ENCODE assay signal across 1 cellular context in genomic region chr15:58551764-58552504, GRCh38.
A peak's percentile ranks its signal among the peaks of the same experiment; 100 is the strongest.
TF ChIP-seq lines count a peak whose summit lies in the region.

No MANE protein-coding gene starts in this region.

TF ChIP-seq in HepG2, 621 proteins besides CTCF, POLR2A, EP300 and RAD21 (continued from another document and continues in another):
- TF ChIP-seq SALL2 (CRISPR knock-in tag; IDR thresholded peaks at IDR 0.05) = no peak
- peak; percentile 62; the same call in 1 of the 2 replicates for TF ChIP-seq CREM (IDR thresholded peaks at IDR 0.05)
- no peak for TF ChIP-seq CREM (CRISPR knock-in tag; IDR thresholded peaks at IDR 0.05)
- peak; percentile 35 for TF ChIP-seq ZNF781 (CRISPR knock-in tag; IDR thresholded peaks at IDR 0.05; ENCODE audit: borderline replicate concordance, not compliant biosample characterization)
- 0 out of 2 replicates have a peak, but pooled peaks have one; percentile 26 for TF ChIP-seq IRF2 (CRISPR knock-in tag; IDR thresholded peaks at IDR 0.05)
- TF ChIP-seq ZNF562 (CRISPR knock-in tag; IDR thresholded peaks at IDR 0.05; ENCODE audit: borderline replicate concordance) = no peak
- no peak for TF ChIP-seq FUBP1 (CRISPR knock-in tag; IDR thresholded peaks at IDR 0.05; ENCODE audit: borderline replicate concordance)
- TF ChIP-seq NBN (conservative IDR thresholded peaks at IDR 0.05) = no peak
- TF ChIP-seq RARA (CRISPR knock-in tag; IDR thresholded peaks at IDR 0.05) = peak; percentile 11; the same call in 1 of the 2 replicates
- no peak for TF ChIP-seq ZBTB39 (CRISPR knock-in tag; IDR thresholded peaks at IDR 0.05)
- no peak for TF ChIP-seq SYNCRIP (IDR thresholded peaks at IDR 0.05; ENCODE audit: insufficient read depth, low read depth, low read length)
- no peak for TF ChIP-seq ZNF225 (CRISPR knock-in tag; IDR thresholded peaks at IDR 0.05)
- TF ChIP-seq ZFP1 (CRISPR knock-in tag; IDR thresholded peaks at IDR 0.05) = no peak
- 0 out of 2 replicates have a peak, but pooled peaks have one; percentile 33 for TF ChIP-seq ZNF605 (CRISPR knock-in tag; IDR thresholded peaks at IDR 0.05)
- TF ChIP-seq SP2 (CRISPR knock-in tag; IDR thresholded peaks at IDR 0.05) = no peak
- TF ChIP-seq SRSF9 (IDR thresholded peaks at IDR 0.05; ENCODE audit: borderline replicate concordance, insufficient read depth, low read depth, low read length, poor library complexity, severe bottlenecking) = no peak
- TF ChIP-seq, protein P1, sequence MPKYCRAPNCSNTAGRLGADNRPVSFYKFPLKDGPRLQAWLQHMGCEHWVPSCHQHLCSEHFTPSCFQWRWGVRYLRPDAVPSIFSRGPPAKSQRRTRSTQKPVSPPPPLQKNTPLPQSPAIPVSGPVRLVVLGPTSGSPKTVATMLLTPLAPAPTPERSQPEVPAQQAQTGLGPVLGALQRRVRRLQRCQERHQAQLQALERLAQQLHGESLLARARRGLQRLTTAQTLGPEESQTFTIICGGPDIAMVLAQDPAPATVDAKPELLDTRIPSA (CRISPR knock-in tag; IDR thresholded peaks at IDR 0.05; ENCODE audit: borderline replicate concordance) = no peak
- TF ChIP-seq RFX5 (IDR thresholded peaks at IDR 0.05; ENCODE audit: low read depth, low read length) = no peak
- no peak for TF ChIP-seq CREB1 (IDR thresholded peaks at IDR 0.05)
- no peak for TF ChIP-seq CREB1 (CRISPR knock-in tag; IDR thresholded peaks at IDR 0.05)
- no peak for TF ChIP-seq ZNF230 (CRISPR knock-in tag; IDR thresholded peaks at IDR 0.05)
- TF ChIP-seq, protein P2, sequence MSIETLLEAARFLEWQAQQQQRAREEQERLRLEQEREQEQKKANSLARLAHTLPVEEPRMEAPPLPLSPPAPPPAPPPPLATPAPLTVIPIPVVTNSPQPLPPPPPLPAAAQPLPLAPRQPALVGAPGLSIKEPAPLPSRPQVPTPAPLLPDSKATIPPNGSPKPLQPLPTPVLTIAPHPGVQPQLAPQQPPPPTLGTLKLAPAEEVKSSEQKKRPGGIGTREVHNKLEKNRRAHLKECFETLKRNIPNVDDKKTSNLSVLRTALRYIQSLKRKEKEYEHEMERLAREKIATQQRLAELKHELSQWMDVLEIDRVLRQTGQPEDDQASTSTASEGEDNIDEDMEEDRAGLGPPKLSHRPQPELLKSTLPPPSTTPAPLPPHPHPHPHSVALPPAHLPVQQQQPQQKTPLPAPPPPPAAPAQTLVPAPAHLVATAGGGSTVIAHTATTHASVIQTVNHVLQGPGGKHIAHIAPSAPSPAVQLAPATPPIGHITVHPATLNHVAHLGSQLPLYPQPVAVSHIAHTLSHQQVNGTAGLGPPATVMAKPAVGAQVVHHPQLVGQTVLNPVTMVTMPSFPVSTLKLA (IDR thresholded peaks at IDR 0.05) = no peak
- 0 out of 2 replicates have a peak, but pooled peaks have one; percentile 1 for TF ChIP-seq STAG1 (CRISPR knock-in tag; IDR thresholded peaks at IDR 0.05)
- TF ChIP-seq ZFX (CRISPR knock-in tag; IDR thresholded peaks at IDR 0.05; ENCODE audit: low read depth) = peak; percentile 48
- TF ChIP-seq ZBTB7B (CRISPR knock-in tag; IDR thresholded peaks at IDR 0.05) = 0 out of 2 replicates have a peak, but pooled peaks have one; percentile 46
- no peak for TF ChIP-seq CBX5 (CRISPR knock-in tag; IDR thresholded peaks at IDR 0.05; ENCODE audit: borderline replicate concordance)
- TF ChIP-seq TARDBP (CRISPR knock-in tag; IDR thresholded peaks at IDR 0.05) = 0 out of 2 replicates have a peak, but pooled peaks have one; percentile 38
- no peak for TF ChIP-seq ZNF207 (IDR thresholded peaks at IDR 0.05; ENCODE audit: borderline replicate concordance)
- TF ChIP-seq FOXO1 (CRISPR knock-in tag; IDR thresholded peaks at IDR 0.05) = 0 out of 2 replicates have a peak, but pooled peaks have one; percentile 60
- peak; percentile 65 for TF ChIP-seq CEBPG (CRISPR knock-in tag; IDR thresholded peaks at IDR 0.05)
- no peak for TF ChIP-seq ZFYVE20 (CRISPR knock-in tag; IDR thresholded peaks at IDR 0.05; ENCODE audit: borderline replicate concordance, low read depth)
- no peak for TF ChIP-seq ZNF317 (CRISPR knock-in tag; IDR thresholded peaks at IDR 0.05)
- no peak for TF ChIP-seq ZNF414 (CRISPR knock-in tag; IDR thresholded peaks at IDR 0.05)
- TF ChIP-seq ZNF782 (CRISPR knock-in tag; IDR thresholded peaks at IDR 0.05; ENCODE audit: borderline replicate concordance) = no peak
- TF ChIP-seq ELF3 (CRISPR knock-in tag; IDR thresholded peaks at IDR 0.05) = peak; percentile 40; the same call in 1 of the 2 replicates
- no peak for TF ChIP-seq ZNF382 (CRISPR knock-in tag; IDR thresholded peaks at IDR 0.05; ENCODE audit: borderline replicate concordance)
- no peak for TF ChIP-seq KLF9 (CRISPR knock-in tag; IDR thresholded peaks at IDR 0.05; ENCODE audit: low read depth)
- TF ChIP-seq HDAC6 (IDR thresholded peaks at IDR 0.05; ENCODE audit: low read depth, low read length) = no peak
- no peak for TF ChIP-seq KDM6A (CRISPR knock-in tag; IDR thresholded peaks at IDR 0.05; ENCODE audit: low read depth)
- peak; percentile 22; the same call in 1 of the 2 replicates for TF ChIP-seq SAP130 (CRISPR knock-in tag; IDR thresholded peaks at IDR 0.05; ENCODE audit: low read depth)
- TF ChIP-seq ZNF468 (CRISPR knock-in tag; IDR thresholded peaks at IDR 0.05) = no peak
- TF ChIP-seq RXRB (CRISPR knock-in tag; IDR thresholded peaks at IDR 0.05; ENCODE audit: borderline replicate concordance) = 0 out of 2 replicates have a peak, but pooled peaks have one; percentile 12
- TF ChIP-seq CEBPZ (IDR thresholded peaks at IDR 0.05; ENCODE audit: low read length) = no peak
- TF ChIP-seq SPEN (CRISPR knock-in tag; IDR thresholded peaks at IDR 0.05; ENCODE audit: low read depth) = no peak
- TF ChIP-seq, protein P3, sequence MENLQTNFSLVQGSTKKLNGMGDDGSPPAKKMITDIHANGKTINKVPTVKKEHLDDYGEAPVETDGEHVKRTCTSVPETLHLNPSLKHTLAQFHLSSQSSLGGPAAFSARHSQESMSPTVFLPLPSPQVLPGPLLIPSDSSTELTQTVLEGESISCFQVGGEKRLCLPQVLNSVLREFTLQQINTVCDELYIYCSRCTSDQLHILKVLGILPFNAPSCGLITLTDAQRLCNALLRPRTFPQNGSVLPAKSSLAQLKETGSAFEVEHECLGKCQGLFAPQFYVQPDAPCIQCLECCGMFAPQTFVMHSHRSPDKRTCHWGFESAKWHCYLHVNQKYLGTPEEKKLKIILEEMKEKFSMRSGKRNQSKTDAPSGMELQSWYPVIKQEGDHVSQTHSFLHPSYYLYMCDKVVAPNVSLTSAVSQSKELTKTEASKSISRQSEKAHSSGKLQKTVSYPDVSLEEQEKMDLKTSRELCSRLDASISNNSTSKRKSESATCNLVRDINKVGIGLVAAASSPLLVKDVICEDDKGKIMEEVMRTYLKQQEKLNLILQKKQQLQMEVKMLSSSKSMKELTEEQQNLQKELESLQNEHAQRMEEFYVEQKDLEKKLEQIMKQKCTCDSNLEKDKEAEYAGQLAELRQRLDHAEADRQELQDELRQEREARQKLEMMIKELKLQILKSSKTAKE (CRISPR knock-in tag; IDR thresholded peaks at IDR 0.05; ENCODE audit: borderline replicate concordance) = no peak
- TF ChIP-seq, protein P4, sequence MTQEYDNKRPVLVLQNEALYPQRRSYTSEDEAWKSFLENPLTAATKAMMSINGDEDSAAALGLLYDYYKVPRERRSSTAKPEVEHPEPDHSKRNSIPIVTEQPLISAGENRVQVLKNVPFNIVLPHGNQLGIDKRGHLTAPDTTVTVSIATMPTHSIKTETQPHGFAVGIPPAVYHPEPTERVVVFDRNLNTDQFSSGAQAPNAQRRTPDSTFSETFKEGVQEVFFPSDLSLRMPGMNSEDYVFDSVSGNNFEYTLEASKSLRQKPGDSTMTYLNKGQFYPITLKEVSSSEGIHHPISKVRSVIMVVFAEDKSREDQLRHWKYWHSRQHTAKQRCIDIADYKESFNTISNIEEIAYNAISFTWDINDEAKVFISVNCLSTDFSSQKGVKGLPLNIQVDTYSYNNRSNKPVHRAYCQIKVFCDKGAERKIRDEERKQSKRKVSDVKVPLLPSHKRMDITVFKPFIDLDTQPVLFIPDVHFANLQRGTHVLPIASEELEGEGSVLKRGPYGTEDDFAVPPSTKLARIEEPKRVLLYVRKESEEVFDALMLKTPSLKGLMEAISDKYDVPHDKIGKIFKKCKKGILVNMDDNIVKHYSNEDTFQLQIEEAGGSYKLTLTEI (CRISPR knock-in tag; conservative IDR thresholded peaks at IDR 0.05) = no peak
- peak; percentile 77 for TF ChIP-seq GATAD2A (CRISPR knock-in tag; IDR thresholded peaks at IDR 0.05)
- TF ChIP-seq KAT2B (IDR thresholded peaks at IDR 0.05; ENCODE audit: borderline replicate concordance, low read depth, low read length) = no peak
- no peak; the same call in 1 of the 2 replicates for TF ChIP-seq HHEX (CRISPR knock-in tag; IDR thresholded peaks at IDR 0.05)
- peak; percentile 60; the same call in 1 of the 2 replicates for TF ChIP-seq CHD2 (IDR thresholded peaks at IDR 0.05; ENCODE audit: low read depth, low read length)
- no peak for TF ChIP-seq ZNF547 (CRISPR knock-in tag; IDR thresholded peaks at IDR 0.05)
- peak; percentile 60 for TF ChIP-seq CEBPB (IDR thresholded peaks at IDR 0.05; ENCODE audit: borderline replicate concordance, low read depth, low read length)
- TF ChIP-seq ZNF652 (CRISPR knock-in tag; IDR thresholded peaks at IDR 0.05; ENCODE audit: borderline replicate concordance, low read depth) = no peak
- TF ChIP-seq IRX3 (CRISPR knock-in tag; IDR thresholded peaks at IDR 0.05; ENCODE audit: borderline replicate concordance, low read depth) = no peak
- TF ChIP-seq, protein P5, sequence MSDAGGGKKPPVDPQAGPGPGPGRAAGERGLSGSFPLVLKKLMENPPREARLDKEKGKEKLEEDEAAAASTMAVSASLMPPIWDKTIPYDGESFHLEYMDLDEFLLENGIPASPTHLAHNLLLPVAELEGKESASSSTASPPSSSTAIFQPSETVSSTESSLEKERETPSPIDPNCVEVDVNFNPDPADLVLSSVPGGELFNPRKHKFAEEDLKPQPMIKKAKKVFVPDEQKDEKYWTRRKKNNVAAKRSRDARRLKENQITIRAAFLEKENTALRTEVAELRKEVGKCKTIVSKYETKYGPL (CRISPR knock-in tag; IDR thresholded peaks at IDR 0.05) = no peak
- TF ChIP-seq FOXK1 (CRISPR knock-in tag; IDR thresholded peaks at IDR 0.05; ENCODE audit: borderline replicate concordance, low read depth) = 0 out of 2 replicates have a peak, but pooled peaks have one; percentile 43
- no peak for TF ChIP-seq KDM2A (CRISPR knock-in tag; IDR thresholded peaks at IDR 0.05; ENCODE audit: borderline replicate concordance, low read depth)
- TF ChIP-seq ZNF776 (CRISPR knock-in tag; IDR thresholded peaks at IDR 0.05) = no peak
